ENCODE assay signal across 8 cellular contexts in genomic region chr20:64038252-64038578, GRCh38. TPM values are rescaled to one million over a fixed set of nuclear protein-coding genes. Genes with fewer than 3 reads are reported as not detected.
A peak's percentile ranks its signal among the peaks of the same experiment; 100 is the strongest.
DNase-seq lines count a peak whose midpoint lies in the region; ATAC-seq and TF ChIP-seq lines count a peak whose summit lies in the region.

No MANE protein-coding gene starts in this region.

- H3K79me2 ChIP-seq in Loucy (ENCODE audit: insufficient read depth, low read length), result no peaks in the 10 kb centered on the region

- TF ChIP-seq POLR2A in esophagus muscularis mucosa (IDR thresholded peaks at IDR 0.05; ENCODE audit: low read depth) (no peak), testis (IDR thresholded peaks at IDR 0.05) (no peak), tibial nerve (IDR thresholded peaks at IDR 0.05) (no peak)

- peak; percentile 14 for ATAC-seq in GM21447 (IDR thresholded peaks at IDR 0.05; ENCODE audit: unreplicated experiment)

- no peaks in the 10 kb centered on the region for H3K9me2 ChIP-seq in Loucy (replicated peaks; ENCODE audit: low read depth, low read length)

- peaks cover 4% of the 10 kb centered on the region; the same call in 1 of the 2 replicates for H3F3A ChIP-seq in Loucy (ENCODE audit: low read depth)

- peak overlapping the region in 2 of 4 donors; percentile 53 to 70 for H3K27ac ChIP-seq in esophagus muscularis mucosa (replicated peaks in 1 of 4)
- peak overlapping the region in 1 of 2 donors; percentile 59 for H3K27ac ChIP-seq in testis
- H3K27ac ChIP-seq in tibial nerve, result peak overlapping the region in 1 of 4 donors; percentile 52

- TF ChIP-seq EP300 in esophagus muscularis mucosa (IDR thresholded peaks at IDR 0.05), result no peak
- TF ChIP-seq EP300 in tibial nerve (IDR thresholded peaks at IDR 0.05), result no peak

- H3K36me3 ChIP-seq in Loucy (ENCODE audit: insufficient read depth, low read length) (peaks cover 8% of the 10 kb centered on the region; the same call in 1 of the 2 replicates), esophagus muscularis mucosa (peaks cover 6 to 27% (median 21%) of the 10 kb centered on the region in 4 donors), testis (ENCODE audit: low read depth, missing control alignments) (no peaks in the 10 kb centered on the region), tibial nerve (peaks cover 0 to 33% (median 0%) of the 10 kb centered on the region in 3 donors)

- intact Hi-C loops in esophagus muscularis mucosa (cut with DNase I) (no loop called here), testis (cut with DNase I; ENCODE audit: low total_unique reads) (no loop called here)

- H3K4me3 ChIP-seq in GM08714 (ENCODE audit: low read length) (peak overlapping the region; percentile 58; the same call in 1 of the 2 replicates), Loucy (ENCODE audit: low read length, poor library complexity, severe bottlenecking) (peak overlapping the region; percentile 79), esophagus muscularis mucosa (peak overlapping the region; percentile 51 to 60 (median 56)), testis (peak overlapping the region; percentile 26 to 59), tibial nerve (peak overlapping the region in 2 of 4 donors; percentile 52 to 54)

- H4K20me1 ChIP-seq in Loucy (ENCODE audit: insufficient read depth, low read length, poor library complexity, severe bottlenecking), result no peaks in the 10 kb centered on the region

- peak overlapping the region; percentile 77 for H3K9ac ChIP-seq in Loucy (ENCODE audit: low read depth, low read length, poor library complexity, severe bottlenecking)

- H3K27me3 ChIP-seq in Loucy (ENCODE audit: insufficient read depth, low read length, poor library complexity, severe bottlenecking) (no peaks in the 10 kb centered on the region), esophagus muscularis mucosa (peaks cover 3 to 82% (median 61%) of the 10 kb centered on the region in 4 donors), testis (no peaks in the 10 kb centered on the region), tibial nerve (peaks cover 0 to 63% of the 10 kb centered on the region in 2 donors)

- peak overlapping the region; percentile 83 for H3K4me2 ChIP-seq in Loucy (ENCODE audit: low read depth, low read length, poor library complexity, severe bottlenecking)

- H2AFZ ChIP-seq in Loucy (ENCODE audit: low read length), result no peak overlapping the region

- no peaks in the 10 kb centered on the region for H3K9me3 ChIP-seq in Loucy (ENCODE audit: insufficient read depth, low read depth, low read length)
- no peaks in the 10 kb centered on the region for H3K9me3 ChIP-seq in esophagus muscularis mucosa
- no peaks in the 10 kb centered on the region for H3K9me3 ChIP-seq in testis
- no peaks in the 10 kb centered on the region for H3K9me3 ChIP-seq in tibial nerve

- H3K4me1 ChIP-seq in Loucy (ENCODE audit: insufficient read depth, low read length, poor library complexity, severe bottlenecking), result peaks cover 59% of the 10 kb centered on the region
- H3K4me1 ChIP-seq in esophagus muscularis mucosa, result peaks cover 37 to 55% (median 53%) of the 10 kb centered on the region in 4 donors
- peaks cover 26% of the 10 kb centered on the region for H3K4me1 ChIP-seq in testis
- H3K4me1 ChIP-seq in tibial nerve, result peaks cover 0 to 50% (median 27%) of the 10 kb centered on the region in 4 donors

- TF ChIP-seq CTCF in Loucy (conservative IDR thresholded peaks at IDR 0.05; ENCODE audit: low read length) (no peak), esophagus muscularis mucosa (IDR thresholded peaks at IDR 0.05) (no peak), testis (IDR thresholded peaks at IDR 0.05) (no peak), tibial nerve (IDR thresholded peaks at IDR 0.05) (no peak)

- no CpG with 5 or more reads among the region's 31 CpGs for WGBS in esophagus muscularis mucosa
- 5% methylated on average over 29 of the region's 31 CpGs; no CpG with 5 or more reads in 1 of the 2 donors for WGBS in testis, 2 donors
- 2% methylated on average over 31 of the region's 31 CpGs; no CpG with 5 or more reads in 1 of the 2 donors for WGBS in tibial nerve, 2 donors

- DNase-seq in esophagus muscularis mucosa (ENCODE audit: extremely low spot score) (no peak), testis (no peak), amygdala (lab: John Stamatoyannopoulos, UW) (no peak), tibial nerve (ENCODE audit: low spot score in 2 of 2) (no peak)
- no peak for DNase-seq in stimulated activated CD4-positive, alpha-beta T cell treated with anti-CD3 and anti-CD28 coated beads, Interleukin-15, amount 100 ng/mL, for 24 hours

RNA-seq across cellular contexts. Expression of gene C20orf204, which starts 2.2 kb away (rescaled TPM):
- total RNA-seq in esophagus muscularis mucosa (1 to 10 TPM in 1 of 4 donors, under 1 TPM in 3; 0.17 to 1.6 (median 0.32) TPM), testis (1 to 10 TPM; 4.5 to 8.3 TPM), tibial nerve (10 to 100 TPM in 1 of 4 donors, 1 to 10 TPM in 3; 1.7 to 14.4 (median 4.1) TPM)
- 2.9 TPM for polyA plus RNA-seq in testis (ENCODE audit: insufficient read depth, low read depth, low replicate concordance)

RNA-seq across cellular contexts. Expression of gene SOX18, which starts 11.2 kb away (rescaled TPM):
- 10 to 100 TPM in 2 of 4 donors, 1 to 10 TPM in 2; 5.6 to 19.0 (median 12.8) TPM for total RNA-seq in esophagus muscularis mucosa
- 10 to 100 TPM in 1 of 2 donors, 1 to 10 TPM in 1; 6.1 to 17.1 TPM for total RNA-seq in testis
- 7.9 TPM for polyA plus RNA-seq in testis (ENCODE audit: insufficient read depth, low read depth, low replicate concordance)
- total RNA-seq in tibial nerve, result 10 to 100 TPM in 3 of 4 donors, 1 to 10 TPM in 1; 4.6 to 44.6 (median 21.4) TPM

RNA-seq across cellular contexts. Expression of gene TCEA2, which starts 24.8 kb away (rescaled TPM):
- 10 to 100 TPM; 22.8 to 59.0 (median 43.6) TPM for total RNA-seq in esophagus muscularis mucosa
- total RNA-seq in testis, result 100 to 1,000 TPM in 1 of 2 donors, 10 to 100 TPM in 1; 94.5 to 126 TPM
- polyA plus RNA-seq in testis (ENCODE audit: insufficient read depth, low read depth, low replicate concordance), result 171 TPM
- 10 to 100 TPM; 45.6 to 62.9 (median 59.2) TPM for total RNA-seq in tibial nerve

RNA-seq across cellular contexts. Expression of gene RGS19, which starts 41.1 kb away (rescaled TPM):
- total RNA-seq in esophagus muscularis mucosa (10 to 100 TPM; 11.4 to 17.7 (median 12.7) TPM), testis (10 to 100 TPM in 1 of 2 donors, 1 to 10 TPM in 1; 4.4 to 10.4 TPM), tibial nerve (10 to 100 TPM; 12.9 to 35.7 (median 20.1) TPM)
- polyA plus RNA-seq in testis (ENCODE audit: insufficient read depth, low read depth, low replicate concordance), result 7.3 TPM

RNA-seq across cellular contexts. Expression of gene OPRL1, which starts 41.7 kb away (rescaled TPM):
- total RNA-seq in esophagus muscularis mucosa (1 to 10 TPM in 1 of 4 donors, under 1 TPM in 3; 0.42 to 1.4 (median 0.87) TPM), testis (1 to 10 TPM; 6.0 to 7.7 TPM), tibial nerve (1 to 10 TPM in 1 of 4 donors, under 1 TPM in 3; 0.21 to 1.5 (median 0.71) TPM)
- polyA plus RNA-seq in testis (ENCODE audit: insufficient read depth, low read depth, low replicate concordance), result 9.4 TPM
